Comparison of ENCODE assay signal across 26 cellular contexts in genomic region chr4:184380707-184381106, GRCh38.
"Had no signal": no experiment of that assay in that cellular context is flagged by ENCODE, and none has a peak within 500 bp of the region (broad histone marks: within the 10 kb centered on the region; RNA-seq: fewer than 3 reads in every experiment).

No MANE protein-coding gene starts in this region.

- H3K27me3 ChIP-seq: breast epithelium, colonic mucosa, dorsolateral prefrontal cortex, esophagus squamous epithelium, gastroesophageal sphincter, neutrophil, ovary, thyroid gland had no signal

- H3K27me3 Mint-ChIP-seq: activated CD4-positive, alpha-beta T cell treated with anti-CD3 and anti-CD28 coated beads for 36 hours; activated T-cell treated with anti-CD3 and anti-CD28 coated beads, Interleukin-2, amount 50 U/mL, for 24 hours; activated T-helper 17 cell treated with anti-CD3 and anti-CD28 coated beads, Interleukin-2, amount 50 U/mL, for 72 hours; effector memory CD8-positive, alpha-beta T cell; memory B cell had no signal

- H3K9me3 Mint-ChIP-seq: activated T-cell treated with anti-CD3 and anti-CD28 coated beads, Interleukin-2, amount 50 U/mL, for 24 hours; activated T-helper 17 cell treated with anti-CD3 and anti-CD28 coated beads, Interleukin-2, amount 50 U/mL, for 72 hours; effector memory CD8-positive, alpha-beta T cell had no signal

- H3K27ac Mint-ChIP-seq: activated CD4-positive, alpha-beta T cell treated with anti-CD3 and anti-CD28 coated beads for 36 hours; activated naive CD4-positive, alpha-beta T cell treated with anti-CD3 and anti-CD28 coated beads, Interleukin-2, amount 50 U/mL, for 72 hours; activated T-cell treated with anti-CD3 and anti-CD28 coated beads, Interleukin-2, amount 50 U/mL, for 24 hours; activated T-helper 17 cell treated with anti-CD3 and anti-CD28 coated beads, Interleukin-2, amount 50 U/mL, for 72 hours; memory B cell; nephron; WTC11 had no signal

- DNase-seq: activated CD4-positive, alpha-beta T cell treated with anti-CD3 and anti-CD28 coated beads for 36 hours; activated CD4-positive, alpha-beta T cell treated with anti-CD3 and anti-CD28 coated beads, Interleukin-2, amount 50 U/mL, for 4 hours; activated CD8-positive, alpha-beta memory T cell treated with anti-CD3 and anti-CD28 coated beads for 24 hours; activated CD8-positive, alpha-beta memory T cell treated with anti-CD3 and anti-CD28 coated beads, Interleukin-2, amount 50 U/mL, for 4 hours; activated T-cell treated with anti-CD3 and anti-CD28 coated beads, Interleukin-2, amount 50 U/mL, for 24 hours; colonic mucosa; dorsolateral prefrontal cortex; effector memory CD8-positive, alpha-beta T cell; esophagus squamous epithelium; head of caudate nucleus; hypothalamus; ovary; stimulated activated CD4-positive, alpha-beta T cell treated with anti-CD3 and anti-CD28 coated beads, Interleukin-4, amount 100 ng/mL, for 24 hours; stimulated activated naive CD8-positive, alpha-beta T cell treated with anti-CD3 and anti-CD28 coated beads, Interleukin-15, Interleukin-2, amounts not matched to agents 100 U/mL and 50 U/mL, for 24 hours; substantia nigra; T1000; thyroid gland had no signal

- H3K36me3 ChIP-seq: breast epithelium, colonic mucosa, esophagus squamous epithelium, gastroesophageal sphincter, neutrophil, ovary, prostate gland, thyroid gland had no signal

- H3K4me3 Mint-ChIP-seq: activated CD4-positive, alpha-beta T cell treated with anti-CD3 and anti-CD28 coated beads for 36 hours; activated T-cell treated with anti-CD3 and anti-CD28 coated beads, Interleukin-2, amount 50 U/mL, for 24 hours; activated T-helper 17 cell treated with anti-CD3 and anti-CD28 coated beads, Interleukin-2, amount 50 U/mL, for 72 hours; memory B cell; nephron; WTC11 had no signal

- H3K9me3 ChIP-seq: breast epithelium, colonic mucosa, esophagus squamous epithelium, gastroesophageal sphincter, neutrophil, ovary, prostate gland, thyroid gland had no signal

- H3K4me3 ChIP-seq: breast epithelium, colonic mucosa, dorsolateral prefrontal cortex, esophagus squamous epithelium, gastroesophageal sphincter, ovary, prostate gland, thyroid gland had no signal

- H3K27ac ChIP-seq: breast epithelium, colonic mucosa, dorsolateral prefrontal cortex, esophagus squamous epithelium, gastroesophageal sphincter, neutrophil, ovary, prostate gland, thyroid gland had no signal

- ATAC-seq: activated CD4-positive, alpha-beta T cell treated with anti-CD3 and anti-CD28 coated beads for 36 hours; activated naive CD4-positive, alpha-beta T cell treated with anti-CD3 and anti-CD28 coated beads, Interleukin-2, amount 50 U/mL, for 72 hours; activated T-helper 17 cell treated with anti-CD3 and anti-CD28 coated beads, Interleukin-2, amount 50 U/mL, for 72 hours; effector memory CD8-positive, alpha-beta T cell; gastroesophageal sphincter; stimulated activated naive CD8-positive, alpha-beta T cell treated with anti-CD3 and anti-CD28 coated beads, Interleukin-15, Interleukin-2, amounts not matched to agents 100 U/mL and 50 U/mL, for 24 hours; WTC11 had no signal
